In the genomic region with DNA sequence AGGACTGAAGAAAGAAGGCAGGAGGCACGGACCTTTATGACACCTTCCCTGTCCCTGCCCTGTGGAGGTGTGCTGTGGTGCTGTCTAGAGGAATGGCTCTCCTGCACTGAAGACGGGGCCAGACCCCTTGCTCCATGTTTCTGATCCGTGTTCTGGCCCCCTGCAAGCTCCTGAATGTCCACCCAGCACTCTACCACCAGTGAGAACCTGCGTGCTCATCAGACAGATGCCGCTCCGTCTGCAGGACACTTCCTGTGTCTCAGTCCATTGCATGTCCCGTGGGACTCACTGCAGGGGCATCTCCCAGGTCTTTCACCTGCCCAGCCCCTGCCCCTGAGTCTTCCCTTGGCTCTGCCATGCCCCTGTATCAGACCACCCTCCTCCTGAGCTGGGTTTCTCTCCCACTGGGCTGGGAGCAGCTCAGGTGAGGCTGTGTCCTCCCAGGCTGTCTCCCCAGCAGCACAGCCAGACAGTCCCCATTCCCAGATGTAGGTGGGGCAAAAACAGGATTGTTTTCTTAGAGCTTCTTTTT, we compare ENCODE assay signal across 16 cellular contexts.
DNase-seq lines count a peak whose midpoint lies in the region; ATAC-seq and TF ChIP-seq lines count a peak whose summit lies in the region.
"Had no signal": no experiment of that assay in that cellular context is flagged by ENCODE, and none has a peak within 500 bp of the region (broad histone marks: within the 10 kb centered on the region; RNA-seq: fewer than 3 reads in every experiment).

No MANE protein-coding gene starts in this region.

- H3K56ac ChIP-seq in H9 (ENCODE audit: insufficient read length, low read depth, low read length): no peak overlapping the region

- no peak overlapping the region; a peak in 1 of 7 replicates for H3K27ac Mint-ChIP-seq in H9
- H3K27ac Mint-ChIP-seq: CD14-positive monocyte; CD4-positive, alpha-beta memory T cell had no signal

- peak; percentile 4 for DNase-seq in AG20443 (ENCODE audit: low spot score)
- DNase-seq in coronary artery (ENCODE audit: low spot score): peak; percentile 52
- DNase-seq in lung (ENCODE audit: low spot score): peak; percentile 26
- DNase-seq in upper lobe of right lung: peak; percentile 55
- DNase-seq in H9: no peak
- no peak for DNase-seq in NCI-H2107 (lab: John Stamatoyannopoulos, UW)
- no peak for DNase-seq in superior temporal gyrus (ENCODE audit: extremely low spot score)
- DNase-seq: CD4-positive, alpha-beta memory T cell; DND-41; EL had no signal

- no peak overlapping the region for H4K91ac ChIP-seq in H9 (ENCODE audit: insufficient read length, low read depth, low read length)

- H2AFZ ChIP-seq in H9 (ENCODE audit: low read length): no peak overlapping the region

- no peaks in the 10 kb centered on the region; a peak in 1 of 7 replicates for H3K36me3 Mint-ChIP-seq in H9 (ENCODE audit: insufficient read depth in 1 of 3, low read depth in 3 of 3)
- H3K36me3 Mint-ChIP-seq: CD14-positive monocyte; CD4-positive, alpha-beta memory T cell had no signal

- H3K36me3 ChIP-seq in lung (ENCODE audit: control insufficient read depth in 2 of 2, insufficient read depth in 2 of 2, low read length in 2 of 2): no peaks in the 10 kb centered on the region
- H3K36me3 ChIP-seq in upper lobe of right lung: no peaks in the 10 kb centered on the region
- H3K36me3 ChIP-seq: BLaER1, HAP-1 had no signal

- H3K9me3 ChIP-seq in lung (ENCODE audit: control insufficient read depth in 2 of 2, insufficient read depth in 1 of 2, low read length in 1 of 2) (peaks cover 0 to 5% of the 10 kb centered on the region in 2 donors), upper lobe of right lung (no peaks in the 10 kb centered on the region), H9 (ENCODE audit: control insufficient read depth, low read depth, low read length) (no peaks in the 10 kb centered on the region)
- H3K9me3 ChIP-seq: A549, BLaER1, HAP-1 had no signal

- no peak overlapping the region for H3K18ac ChIP-seq in H9 (ENCODE audit: insufficient read length, low read depth, low read length)

- H3K79me2 ChIP-seq in H9 (ENCODE audit: insufficient read depth, low read length): no peaks in the 10 kb centered on the region

- ATAC-seq in lung (ENCODE audit: insufficient read depth, low FRiP score): no peak
- ATAC-seq in upper lobe of right lung: no peak
- no peak for ATAC-seq in HG02571 (IDR thresholded peaks at IDR 0.05; ENCODE audit: unreplicated experiment)
- ATAC-seq: A549 had no signal

- no peak overlapping the region for H3K4me3 Mint-ChIP-seq in H9
- H3K4me3 Mint-ChIP-seq: CD14-positive monocyte; CD4-positive, alpha-beta memory T cell had no signal

- H4K8ac ChIP-seq in H9 (replicated peaks; ENCODE audit: insufficient read length, low read depth, low read length): no peak overlapping the region

- no peak overlapping the region for H2BK5ac ChIP-seq in H9 (ENCODE audit: insufficient read length, low read length)

- no peaks in the 10 kb centered on the region for H3K23me2 ChIP-seq in H9 (ENCODE audit: insufficient read length, low read depth, low read length, poor library complexity, severe bottlenecking)

- H2BK20ac ChIP-seq in H9 (ENCODE audit: low read depth, low read length, poor library complexity, severe bottlenecking): no peak overlapping the region

- H3K9me3 Mint-ChIP-seq in H9: peaks cover 0 to 6% of the 10 kb centered on the region in 2 experiments; a peak in 3 of 5 replicates

- no peak overlapping the region for H4K5ac ChIP-seq in H9 (ENCODE audit: insufficient read length, low read depth, low read length)

- no peaks in the 10 kb centered on the region for H3K4me1 Mint-ChIP-seq in H9
- H3K4me1 Mint-ChIP-seq: CD14-positive monocyte; CD4-positive, alpha-beta memory T cell had no signal

- H2BK120ac ChIP-seq in H9 (ENCODE audit: low read depth, low read length, poor library complexity, severe bottlenecking): no peak overlapping the region

- 69 to 89% methylated on average over 7 of the region's 7 CpGs for WGBS in lung, 2 donors
- no CpG with 5 or more reads among the region's 7 CpGs for WGBS in H9 (ENCODE audit: extremely low coverage, insufficient read length, low lambda C conversion rate)

- no peak overlapping the region for H2AK5ac ChIP-seq in H9 (ENCODE audit: insufficient read length, low read length)

- H3K27me3 Mint-ChIP-seq in H9 (ENCODE audit: low read depth): peaks cover 2% of the 10 kb centered on the region

- H3K4ac ChIP-seq in H9 (ENCODE audit: low read depth, low read length): no peak overlapping the region

- H3K23ac ChIP-seq in H9 (ENCODE audit: insufficient read length, low read depth, low read length): no peak overlapping the region

- H3T11ph ChIP-seq in H9 (ENCODE audit: low read length): no peak overlapping the region

- no peaks in the 10 kb centered on the region for H3K79me1 ChIP-seq in H9 (ENCODE audit: insufficient read depth, low read depth, low read length, poor library complexity, severe bottlenecking)

- intact Hi-C loops in upper lobe of right lung (cut with DNase I): no loop called here

- TF ChIP-seq CTCF in coronary artery (IDR thresholded peaks at IDR 0.05) (no peak), lung (IDR thresholded peaks at IDR 0.05; ENCODE audit: control extremely low read depth, extremely low read depth) (no peak), upper lobe of right lung (IDR thresholded peaks at IDR 0.05) (no peak), H9 (conservative IDR thresholded peaks at IDR 0.05) (no peak)

- no peak overlapping the region for H2BK12ac ChIP-seq in H9 (ENCODE audit: insufficient read length, low read depth, low read length)

- peaks cover 0 to 2% of the 10 kb centered on the region in 2 donors for H3K4me1 ChIP-seq in lung (ENCODE audit: control insufficient read depth in 2 of 2, insufficient read depth in 2 of 2, low read length in 2 of 2)
- H3K4me1 ChIP-seq in upper lobe of right lung: no peaks in the 10 kb centered on the region
- no peaks in the 10 kb centered on the region for H3K4me1 ChIP-seq in H9 (ENCODE audit: insufficient read depth, low read length)
- H3K4me1 ChIP-seq: A549, HAP-1 had no signal

- no peak overlapping the region for H3K9ac ChIP-seq in H9 (ENCODE audit: extremely low read depth, insufficient read length, low read length)
- H3K9ac ChIP-seq: BLaER1 had no signal

- H3K27me3 ChIP-seq in lung (ENCODE audit: control insufficient read depth, insufficient read depth) (no peaks in the 10 kb centered on the region), upper lobe of right lung (no peaks in the 10 kb centered on the region), H9 (ENCODE audit: insufficient read depth, low read length) (no peaks in the 10 kb centered on the region)
- H3K27me3 ChIP-seq: BLaER1 had no signal

- H4K20me1 ChIP-seq in H9 (ENCODE audit: control insufficient read depth, insufficient read depth, insufficient read length): no peaks in the 10 kb centered on the region
- H4K20me1 ChIP-seq: BLaER1 had no signal

- no peak overlapping the region for H3K4me2 ChIP-seq in H9 (ENCODE audit: insufficient read depth, insufficient read length, low read length)
- H3K4me2 ChIP-seq: A549, BLaER1 had no signal

- no peak overlapping the region for H3K27ac ChIP-seq in coronary artery
- no peak overlapping the region for H3K27ac ChIP-seq in lung (ENCODE audit: low read depth in 1 of 2, low read length in 1 of 2)
- H3K27ac ChIP-seq in upper lobe of right lung: no peak overlapping the region
- no peak overlapping the region for H3K27ac ChIP-seq in H9 (ENCODE audit: insufficient read length, low read depth, low read length)
- H3K27ac ChIP-seq: 22Rv1, A549, BLaER1 had no signal

- H3K4me3 ChIP-seq in coronary artery: no peak overlapping the region
- H3K4me3 ChIP-seq in lung: no peak overlapping the region
- H3K4me3 ChIP-seq in upper lobe of right lung: no peak overlapping the region
- H3K4me3 ChIP-seq: A549, BLaER1, HAP-1 had no signal

- H2BK15ac ChIP-seq in H9 (ENCODE audit: low read depth, low read length): no peak overlapping the region

- no peak overlapping the region for H3K14ac ChIP-seq in H9 (ENCODE audit: insufficient read depth, low read length)

Comparison
In these comparisons a context has a peak if more than half of its experiments do, and no peak if none do; other contexts are left out.
1. DNase-seq: peak in AG20443 (single experiment), coronary artery (single experiment), lung (single experiment) and upper lobe of right lung (single experiment); none in H9 (single experiment), NCI-H2107 (single experiment) and superior temporal gyrus (single experiment).